In genomic region chr13:27442797-27443196, GRCh38 we compare ENCODE assay signal across 13 cellular contexts. TPM values are rescaled to one million over a fixed set of nuclear protein-coding genes. Genes with fewer than 3 reads are reported as not detected.
DNase-seq lines count a peak whose midpoint lies in the region; ATAC-seq, FAIRE-seq and TF ChIP-seq lines count a peak whose summit lies in the region.
"Had no signal": no experiment of that assay in that cellular context is flagged by ENCODE, and none has a peak within 500 bp of the region (broad histone marks: within the 10 kb centered on the region; RNA-seq: fewer than 3 reads in every experiment).

No MANE protein-coding gene starts in this region.

- peaks cover 45% of the 10 kb centered on the region for H3K36me3 Mint-ChIP-seq in activated T-cell treated with anti-CD3 and anti-CD28 coated beads, Interleukin-2, amount 50 U/mL, for 24 hours (ENCODE audit: low read depth)
- peaks cover 15% of the 10 kb centered on the region for H3K36me3 Mint-ChIP-seq in endothelial cell (ENCODE audit: low read depth, unreplicated experiment)
- H3K36me3 Mint-ChIP-seq in stimulated activated effector memory CD8-positive, alpha-beta T cell treated with anti-CD3 and anti-CD28 coated beads, Interleukin-12 subunit alpha, Interleukin-12 subunit beta, amount 100 ng/mL, for 72 hours: peaks cover 36% of the 10 kb centered on the region

- peak overlapping the region; percentile 45 for H3K4me3 Mint-ChIP-seq in activated T-cell treated with anti-CD3 and anti-CD28 coated beads, Interleukin-2, amount 50 U/mL, for 24 hours
- H3K4me3 Mint-ChIP-seq in endothelial cell (ENCODE audit: unreplicated experiment): peak overlapping the region; percentile 14
- H3K4me3 Mint-ChIP-seq in stimulated activated effector memory CD8-positive, alpha-beta T cell treated with anti-CD3 and anti-CD28 coated beads, Interleukin-12 subunit alpha, Interleukin-12 subunit beta, amount 100 ng/mL, for 72 hours: peak overlapping the region; percentile 50
- H3K4me3 Mint-ChIP-seq: brain had no signal

- no peaks in the 10 kb centered on the region for H3K9me3 Mint-ChIP-seq in activated T-cell treated with anti-CD3 and anti-CD28 coated beads, Interleukin-2, amount 50 U/mL, for 24 hours
- no peaks in the 10 kb centered on the region for H3K9me3 Mint-ChIP-seq in endothelial cell (ENCODE audit: unreplicated experiment)
- no peaks in the 10 kb centered on the region for H3K9me3 Mint-ChIP-seq in stimulated activated effector memory CD8-positive, alpha-beta T cell treated with anti-CD3 and anti-CD28 coated beads, Interleukin-12 subunit alpha, Interleukin-12 subunit beta, amount 100 ng/mL, for 72 hours
- H3K9me3 Mint-ChIP-seq: brain had no signal

- peaks cover 72% of the 10 kb centered on the region for H3K4me1 Mint-ChIP-seq in activated T-cell treated with anti-CD3 and anti-CD28 coated beads, Interleukin-2, amount 50 U/mL, for 24 hours (ENCODE audit: low read depth)
- peaks cover 32% of the 10 kb centered on the region for H3K4me1 Mint-ChIP-seq in endothelial cell (ENCODE audit: unreplicated experiment)
- H3K4me1 Mint-ChIP-seq in stimulated activated effector memory CD8-positive, alpha-beta T cell treated with anti-CD3 and anti-CD28 coated beads, Interleukin-12 subunit alpha, Interleukin-12 subunit beta, amount 100 ng/mL, for 72 hours: peaks cover 55% of the 10 kb centered on the region

- no peaks in the 10 kb centered on the region for H3K27me3 Mint-ChIP-seq in activated T-cell treated with anti-CD3 and anti-CD28 coated beads, Interleukin-2, amount 50 U/mL, for 24 hours
- peaks cover 2% of the 10 kb centered on the region for H3K27me3 Mint-ChIP-seq in endothelial cell (ENCODE audit: unreplicated experiment)
- H3K27me3 Mint-ChIP-seq: brain had no signal

- no peak for TF ChIP-seq CTCF in endothelial cell (IDR thresholded peaks at IDR 0.05; ENCODE audit: unreplicated experiment)

- ATAC-seq in stimulated activated effector memory CD8-positive, alpha-beta T cell treated with anti-CD3 and anti-CD28 coated beads, Interleukin-12 subunit alpha, Interleukin-12 subunit beta, amount 100 ng/mL, for 72 hours: no peak

- FAIRE-seq in GM19239 (lab: Jason Lieb, UNC): no peak

- peak overlapping the region; percentile 78 for H3K27ac Mint-ChIP-seq in activated T-cell treated with anti-CD3 and anti-CD28 coated beads, Interleukin-2, amount 50 U/mL, for 24 hours
- peak overlapping the region; percentile 7 for H3K27ac Mint-ChIP-seq in endothelial cell (ENCODE audit: unreplicated experiment)
- H3K27ac Mint-ChIP-seq in stimulated activated effector memory CD8-positive, alpha-beta T cell treated with anti-CD3 and anti-CD28 coated beads, Interleukin-12 subunit alpha, Interleukin-12 subunit beta, amount 100 ng/mL, for 72 hours: peak overlapping the region; percentile 57

- no peak for DNase-seq in activated T-cell treated with anti-CD3 and anti-CD28 coated beads, Interleukin-2, amount 50 U/mL, for 24 hours
- DNase-seq in activated T-cell treated with anti-CD3 and anti-CD28 coated beads, Interleukin-2, amount 50 U/mL, for 48 hours: no peak
- DNase-seq in NCI-H526 treated with DMSO at 0.1 percent for 48 hours (lab: John Stamatoyannopoulos, UW): peak; percentile 84
- no peak for DNase-seq in endothelial cell (ENCODE audit: low spot score)
- no peak for DNase-seq in stimulated activated effector memory CD8-positive, alpha-beta T cell treated with anti-CD3 and anti-CD28 coated beads, Interleukin-12 subunit alpha, Interleukin-12 subunit beta, amount 100 ng/mL, for 72 hours (ENCODE audit: low spot score in 2 of 2)
- DNase-seq in NCI-H345 treated with DMSO at 0.1 percent for 48 hours (lab: John Stamatoyannopoulos, UW; ENCODE audit: unreplicated experiment): no peak
- no peak for DNase-seq in GM19239 (ENCODE audit: insufficient read length, low spot score)
- no peak for DNase-seq in NOMO-1 treated with DMSO at 0.1 percent for 48 hours (lab: John Stamatoyannopoulos, UW; ENCODE audit: unreplicated experiment)
- DNase-seq: foreskin melanocyte, MG63, NCI-H2081 treated with DMSO at 0.1 percent for 48 hours, tibial artery had no signal

RNA-seq across cellular contexts. Expression of gene MTIF3, which starts 7.6 kb away (rescaled TPM):
- total RNA-seq in endothelial cell (ENCODE audit: unreplicated experiment): 51.2 TPM

RNA-seq across cellular contexts. Expression of gene GTF3A, which starts 18.4 kb away (rescaled TPM):
- 73.6 TPM for total RNA-seq in endothelial cell (ENCODE audit: unreplicated experiment)

Comparison
In these comparisons a context has a peak if more than half of its experiments do, and no peak if none do; other contexts are left out.
1. H3K27ac Mint-ChIP-seq: peak in every context shown above with its lines; median percentile 78 in activated T-cell treated with anti-CD3 and anti-CD28 coated beads, Interleukin-2, amount 50 U/mL, for 24 hours; 57 in stimulated activated effector memory CD8-positive, alpha-beta T cell treated with anti-CD3 and anti-CD28 coated beads, Interleukin-12 subunit alpha, Interleukin-12 subunit beta, amount 100 ng/mL, for 72 hours; 7 in endothelial cell.